ENCODE assay signal across 18 cellular contexts in genomic region chr7:36796850-36797618, GRCh38.
"Had no signal": no experiment of that assay in that cellular context is flagged by ENCODE, and none has a peak within 500 bp of the region (broad histone marks: within the 10 kb centered on the region; RNA-seq: fewer than 3 reads in every experiment).

No MANE protein-coding gene starts in this region.

- H3K27me3 ChIP-seq: gastrocnemius medialis, sigmoid colon, transverse colon had no signal

- ATAC-seq: activated CD4-positive, alpha-beta T cell treated with anti-CD3 and anti-CD28 coated beads for 36 hours; activated CD8-positive, alpha-beta T cell treated with anti-CD3 and anti-CD28 coated beads for 36 hours; activated naive CD8-positive, alpha-beta T cell treated with anti-CD3 and anti-CD28 coated beads, Interleukin-2, amount 50 U/mL, for 24 hours; gastrocnemius medialis; natural killer cell; psoas muscle; T-cell had no signal

- H3K27ac ChIP-seq: coronary artery, epithelial cell of prostate, gastrocnemius medialis, psoas muscle, sigmoid colon, transverse colon, WERI-Rb-1 had no signal

- H3K27me3 Mint-ChIP-seq: activated CD4-positive, alpha-beta T cell treated with anti-CD3 and anti-CD28 coated beads for 36 hours; activated CD8-positive, alpha-beta T cell treated with anti-CD3 and anti-CD28 coated beads for 36 hours; activated naive CD8-positive, alpha-beta T cell treated with anti-CD3 and anti-CD28 coated beads, Interleukin-2, amount 50 U/mL, for 24 hours; T-cell had no signal

- H3K4me3 ChIP-seq: coronary artery, gastrocnemius medialis, psoas muscle, sigmoid colon, transverse colon had no signal

- H3K4me1 ChIP-seq: gastrocnemius medialis, psoas muscle, sigmoid colon had no signal

- H3K36me3 Mint-ChIP-seq: natural killer cell had no signal

- H3K9me3 Mint-ChIP-seq: activated CD8-positive, alpha-beta T cell treated with anti-CD3 and anti-CD28 coated beads for 36 hours; activated naive CD8-positive, alpha-beta T cell treated with anti-CD3 and anti-CD28 coated beads, Interleukin-2, amount 50 U/mL, for 24 hours; natural killer cell; T-cell had no signal

- H3K4me3 Mint-ChIP-seq: activated CD4-positive, alpha-beta T cell treated with anti-CD3 and anti-CD28 coated beads for 36 hours; activated CD8-positive, alpha-beta T cell treated with anti-CD3 and anti-CD28 coated beads for 36 hours; activated naive CD8-positive, alpha-beta T cell treated with anti-CD3 and anti-CD28 coated beads, Interleukin-2, amount 50 U/mL, for 24 hours; activated T-helper 1 cell treated with anti-CD3 and anti-CD28 coated beads, Interleukin-12 subunit alpha, Interleukin-12 subunit beta, Interleukin-2, Interleukin-4 antibody, amounts not matched to agents 30 ng/mL and 10 ng/mL and 1 ng/mL, durations not matched to agents 14 hours and 24 hours and 36 hours; natural killer cell; T-cell had no signal

- H3K27ac Mint-ChIP-seq: activated CD4-positive, alpha-beta T cell treated with anti-CD3 and anti-CD28 coated beads for 36 hours; activated CD8-positive, alpha-beta T cell treated with anti-CD3 and anti-CD28 coated beads for 36 hours; activated naive CD8-positive, alpha-beta T cell treated with anti-CD3 and anti-CD28 coated beads, Interleukin-2, amount 50 U/mL, for 24 hours; activated T-helper 1 cell treated with anti-CD3 and anti-CD28 coated beads, Interleukin-12 subunit alpha, Interleukin-12 subunit beta, Interleukin-2, Interleukin-4 antibody, amounts not matched to agents 30 ng/mL and 10 ng/mL and 1 ng/mL, durations not matched to agents 14 hours and 24 hours and 36 hours; natural killer cell had no signal

- H3K36me3 ChIP-seq: gastrocnemius medialis, sigmoid colon, transverse colon, WERI-Rb-1 had no signal

- H3K9me3 ChIP-seq: gastrocnemius medialis, psoas muscle, sigmoid colon, transverse colon had no signal

- DNase-seq: activated CD4-positive, alpha-beta T cell treated with anti-CD3 and anti-CD28 coated beads for 36 hours; activated CD8-positive, alpha-beta T cell treated with anti-CD3 and anti-CD28 coated beads for 36 hours; activated naive CD4-positive, alpha-beta T cell; activated naive CD8-positive, alpha-beta T cell treated with anti-CD3 and anti-CD28 coated beads, Interleukin-2, amount 50 U/mL, for 24 hours; effector CD8-positive, alpha-beta T cell; gastrocnemius medialis; natural killer cell; psoas muscle; sigmoid colon; stimulated activated CD4-positive, alpha-beta T cell treated with anti-CD3 and anti-CD28 coated beads, Interleukin-12 subunit alpha, Interleukin-12 subunit beta, amount 100 ng/mL, for 4 hours; stimulated activated naive CD4-positive, alpha-beta T cell; substantia nigra; T-cell; transverse colon; WERI-Rb-1 had no signal
